In the genomic region with DNA sequence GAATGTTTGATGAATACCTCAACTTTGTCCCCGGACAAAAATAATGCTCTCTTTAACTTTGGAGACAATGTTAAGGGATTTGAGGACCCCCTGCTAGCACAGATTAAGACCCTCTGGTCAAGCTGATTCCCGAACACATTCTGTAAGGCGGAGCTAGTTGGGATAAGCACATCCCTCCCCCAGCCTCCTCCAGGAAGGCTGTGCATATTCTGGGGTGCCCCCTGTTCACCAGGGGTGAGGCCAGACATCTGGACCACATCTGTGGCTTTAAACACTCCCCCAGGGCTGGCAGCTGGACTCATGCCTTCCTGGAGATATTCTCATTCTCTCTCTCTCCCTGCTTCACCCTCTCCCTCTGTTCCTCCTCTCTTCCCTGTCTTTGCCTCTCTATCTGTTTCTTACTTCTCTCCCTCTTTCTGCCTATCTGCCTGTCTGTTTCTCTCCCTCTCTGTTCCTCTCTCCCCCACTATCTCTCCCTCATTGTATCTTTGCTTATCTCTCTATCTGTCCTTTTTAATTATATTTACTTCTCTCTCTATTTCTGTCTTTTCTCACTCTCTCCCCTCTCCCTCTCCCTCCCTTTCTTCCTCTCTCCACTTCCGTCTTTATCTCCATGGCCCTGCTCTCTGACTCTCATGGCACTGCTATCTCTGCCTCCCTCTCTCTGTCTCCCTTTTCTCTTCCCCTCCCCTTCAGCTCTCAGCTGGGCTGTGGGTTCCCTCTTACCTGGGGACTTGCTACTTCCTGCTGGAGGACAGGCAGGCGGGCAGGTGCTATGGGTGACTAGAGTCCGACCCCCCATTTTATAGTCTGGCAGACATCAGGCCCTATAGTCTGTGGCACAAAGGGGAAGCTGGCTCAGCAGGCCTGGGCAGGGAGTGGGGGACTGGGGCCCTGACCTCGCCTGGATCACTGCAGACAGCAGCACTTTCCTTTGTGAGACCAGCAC, we compare ENCODE assay signal across 9 cellular contexts. TPM values are rescaled to one million over a fixed set of nuclear protein-coding genes. Genes with fewer than 3 reads are reported as not detected.
DNase-seq lines count a peak whose midpoint lies in the region; ATAC-seq and TF ChIP-seq lines count a peak whose summit lies in the region.
"Had no signal": no experiment of that assay in that cellular context is flagged by ENCODE, and none has a peak within 500 bp of the region (broad histone marks: within the 10 kb centered on the region; RNA-seq: fewer than 3 reads in every experiment).

A gene (minus strand): TSS at position 777 of the 949 bp plus-strand sequence. CDS start 1,708 bp downstream, outside the sequence.

- no peak within 1 kb of the TSS for H3K4ac ChIP-seq in trophoblast cell (ENCODE audit: low read depth, low read length)

- H4K91ac ChIP-seq in trophoblast cell (ENCODE audit: low read depth, low read length), result no peak within 1 kb of the TSS

- TF ChIP-seq CTCF in foreskin fibroblast (IDR thresholded peaks at IDR 0.05; ENCODE audit: low read depth, low read length), result no peak

- no peak within 1 kb of the TSS for H3K18ac ChIP-seq in trophoblast cell (ENCODE audit: low read length)

- in situ Hi-C loops in G401 (cut with HindIII; ENCODE audit: low sequenced_read_pairs), result no loop called here

- H2AK5ac ChIP-seq in trophoblast cell (ENCODE audit: low read length), result no peak within 1 kb of the TSS

- no peak within 1 kb of the TSS for H3K9ac ChIP-seq in trophoblast cell (ENCODE audit: low read length)

- ATAC-seq in HG03039 (IDR thresholded peaks at IDR 0.05; ENCODE audit: unreplicated experiment), result no peak

- H3K4me2 ChIP-seq in trophoblast cell (ENCODE audit: low read length), result no peak within 1 kb of the TSS

- no peak within 1 kb of the TSS for H3K23ac ChIP-seq in trophoblast cell (ENCODE audit: low read length)

- no peaks in the 10 kb centered on the region for H3K79me1 ChIP-seq in trophoblast cell (ENCODE audit: low read length)

- H3K27ac ChIP-seq in trophoblast cell (ENCODE audit: low read depth, low read length), result no peak within 1 kb of the TSS
- H3K27ac ChIP-seq: SJSA1 had no signal

- no peaks in the 10 kb centered on the region for H3K4me1 ChIP-seq in trophoblast cell (ENCODE audit: control insufficient read depth in 1 of 2, insufficient read depth in 2 of 2, low read length in 2 of 2)
- H3K4me1 ChIP-seq: SJSA1 had no signal

- no peak within 1 kb of the TSS for H2AFZ ChIP-seq in trophoblast cell (ENCODE audit: insufficient read depth, low read length, poor library complexity)

- no peaks in the 10 kb centered on the region for H3K79me2 ChIP-seq in trophoblast cell (ENCODE audit: control insufficient read depth, insufficient read depth, low read length, poor library complexity)

- DNase-seq in H7 (peak; percentile 56), RPMI7951 (ENCODE audit: low read depth) (peak; percentile 81), foreskin fibroblast (peak; percentile 45 to 86), trophoblast cell (no peak), DMS 273 (lab: John Stamatoyannopoulos, UW; ENCODE audit: unreplicated experiment) (no peak), NCI-H146 (lab: John Stamatoyannopoulos, UW) (no peak), G401 (ENCODE audit: low spot score) (no peak)

- no peaks in the 10 kb centered on the region for H3K36me3 ChIP-seq in H7 (replicated peaks; ENCODE audit: control insufficient read depth, insufficient read depth, low read length)
- no peaks in the 10 kb centered on the region for H3K36me3 ChIP-seq in trophoblast cell (ENCODE audit: control insufficient read depth in 1 of 2, insufficient read depth in 2 of 2, low read length in 2 of 2)
- H3K36me3 ChIP-seq: SJSA1 had no signal

- no peak within 1 kb of the TSS for H2BK12ac ChIP-seq in trophoblast cell (ENCODE audit: low read length)

- WGBS in trophoblast cell (ENCODE audit: extremely low coverage, insufficient coverage, insufficient read length), result no CpG with 5 or more reads among the region's 7 CpGs

- H3K9me3 ChIP-seq in trophoblast cell (ENCODE audit: insufficient read depth, low read depth, low read length), result peaks cover 2% of the 10 kb centered on the region
- H3K9me3 ChIP-seq: SJSA1 had no signal

- no peak within 1 kb of the TSS for H2BK5ac ChIP-seq in trophoblast cell (ENCODE audit: low read depth, low read length, poor library complexity)

- no peak within 1 kb of the TSS for H3K14ac ChIP-seq in trophoblast cell (ENCODE audit: low read length)

- peaks cover 9% of the 10 kb centered on the region; the same call in 1 of the 2 replicates for H3K27me3 ChIP-seq in H7 (ENCODE audit: control insufficient read depth, insufficient read depth, low read length)
- H3K27me3 ChIP-seq in trophoblast cell (ENCODE audit: insufficient read depth, low read length), result no peaks in the 10 kb centered on the region
- H3K27me3 ChIP-seq: SJSA1 had no signal

- no peak within 1 kb of the TSS for H4K12ac ChIP-seq in trophoblast cell (ENCODE audit: low read depth, low read length)

- no peak within 1 kb of the TSS for H4K8ac ChIP-seq in trophoblast cell (ENCODE audit: low read depth, low read length)

- H3K4me3 ChIP-seq in H7 (ENCODE audit: insufficient read depth, low read depth, low read length) (no peak within 1 kb of the TSS), foreskin fibroblast (ENCODE audit: low read depth in 1 of 2, low read length in 2 of 2) (no peak within 1 kb of the TSS), trophoblast cell (ENCODE audit: low read depth, low read length) (peak within 1 kb of the TSS; percentile 0)
- H3K4me3 ChIP-seq: SJSA1 had no signal

- H2BK120ac ChIP-seq in trophoblast cell (ENCODE audit: insufficient read depth, low read length, poor library complexity), result no peak within 1 kb of the TSS

RNA-seq across cellular contexts. Expression of the gene that starts here (rescaled TPM):
- 1.9 and 3.1 TPM in 2 replicates for total RNA-seq in H7 (2014; rRNA removed; shearing (Covaris generic))
- 0.12 TPM in 1 of 2 replicates, not detected in the other for total RNA-seq in RPMI7951 (2014; rRNA removed; shearing (Covaris generic))
- not detected in 2 replicates for polyA plus RNA-seq in trophoblast cell (2013)
- total RNA-seq in G401 (2014; rRNA removed; shearing (Covaris generic)), result not detected in 2 replicates
- total RNA-seq: SJSA1 had no signal

Comparison
In these comparisons a context has a peak if more than half of its experiments do, and no peak if none do; other contexts are left out.
1. Peak in DNase-seq in RPMI7951; RNA of the gene not detected or under 1 TPM.
2. DNase-seq: peak in H7 (single experiment) and foreskin fibroblast (2 of 2); none in trophoblast cell (0 of 2), DMS 273 (single experiment), NCI-H146 (single experiment) and G401 (single experiment).